Comparison of ENCODE assay signal across 22 cellular contexts in genomic region chr3:46135475-46135874, GRCh38.
DNase-seq lines count a peak whose midpoint lies in the region; ATAC-seq, FAIRE-seq and TF ChIP-seq lines count a peak whose summit lies in the region.
"Had no signal": no experiment of that assay in that cellular context is flagged by ENCODE, and none has a peak within 500 bp of the region (broad histone marks: within the 10 kb centered on the region; RNA-seq: fewer than 3 reads in every experiment).

No MANE protein-coding gene starts in this region.

- H3K4me1 ChIP-seq in DND-41 (ENCODE audit: insufficient read depth, low read length) = peaks cover 5% of the 10 kb centered on the region
- H3K4me1 ChIP-seq in left lung = peaks cover 0 to 42% of the 10 kb centered on the region in 2 donors
- H3K4me1 ChIP-seq in CD8-positive, alpha-beta T cell (ENCODE audit: insufficient read depth, low read length) = no peaks in the 10 kb centered on the region
- H3K4me1 ChIP-seq: body of pancreas, testis had no signal

- H3K36me3 ChIP-seq in DND-41 (ENCODE audit: insufficient read depth, low read length) (no peaks in the 10 kb centered on the region), left lung (no peaks in the 10 kb centered on the region)
- no peaks in the 10 kb centered on the region for H3K36me3 ChIP-seq in CD8-positive, alpha-beta T cell (ENCODE audit: insufficient read depth, low read length)

- H3K4me3 Mint-ChIP-seq in CD8-positive, alpha-beta T cell = no peak overlapping the region
- H3K4me3 Mint-ChIP-seq: activated naive CD4-positive, alpha-beta T cell treated with anti-CD3 and anti-CD28 coated beads, Interleukin-2, amount 50 U/mL, for 24 hours; activated T-cell treated with anti-CD3 and anti-CD28 coated beads, Interleukin-2, amount 50 U/mL, for 24 hours; B cell; dendritic cell treated with granulocyte-macrophage colony-stimulating factor and Interleukin-4, amounts not matched to agents 40 ng/mL and 50 ng/mL, for 4 days; immature natural killer cell; naive thymus-derived CD8-positive, alpha-beta T cell had no signal

- FAIRE-seq in H54 (lab: Jason Lieb, UNC) = no peak

- no peaks in the 10 kb centered on the region for H3K27me3 ChIP-seq in DND-41 (ENCODE audit: insufficient read depth, low read length, poor library complexity)
- no peaks in the 10 kb centered on the region for H3K27me3 ChIP-seq in left lung
- H3K27me3 ChIP-seq in CD8-positive, alpha-beta T cell (ENCODE audit: insufficient read depth, low read length) = no peaks in the 10 kb centered on the region
- H3K27me3 ChIP-seq: body of pancreas, testis had no signal

- H3K9me3 ChIP-seq in DND-41 (ENCODE audit: insufficient read depth, low read length, severe bottlenecking) (no peaks in the 10 kb centered on the region), left lung (no peaks in the 10 kb centered on the region)
- no peaks in the 10 kb centered on the region for H3K9me3 ChIP-seq in CD8-positive, alpha-beta T cell (ENCODE audit: low read length)
- H3K9me3 ChIP-seq: body of pancreas, testis had no signal

- H3K27ac ChIP-seq in DND-41 (ENCODE audit: low read length) = no peak overlapping the region
- peak overlapping the region in 1 of 2 donors; percentile 48 for H3K27ac ChIP-seq in left lung
- no peak overlapping the region for H3K27ac ChIP-seq in CD8-positive, alpha-beta T cell (ENCODE audit: low read depth, low read length)
- H3K27ac ChIP-seq: body of pancreas, testis had no signal

- intact Hi-C loops in left lung (cut with DNase I) = no loop called here
- intact Hi-C loops in CD8-positive, alpha-beta T cell (cut with DNase I, micrococcal nuclease) = no loop called here

- H3K4me3 ChIP-seq in DND-41 (ENCODE audit: low read depth in 1 of 2, low read length in 2 of 2) (no peak overlapping the region), left lung (no peak overlapping the region)
- no peak overlapping the region for H3K4me3 ChIP-seq in CD8-positive, alpha-beta T cell (ENCODE audit: low read depth, low read length)
- H3K4me3 ChIP-seq: body of pancreas, lung, testis had no signal

- H3K4me1 Mint-ChIP-seq in CD8-positive, alpha-beta T cell (ENCODE audit: low read depth) = no peaks in the 10 kb centered on the region
- H3K4me1 Mint-ChIP-seq: activated naive CD4-positive, alpha-beta T cell treated with anti-CD3 and anti-CD28 coated beads, Interleukin-2, amount 50 U/mL, for 24 hours had no signal

- H3K9ac ChIP-seq in DND-41 (ENCODE audit: low read depth, low read length) = no peak overlapping the region

- CTCF ChIA-PET in CD8-positive, alpha-beta T cell (lab: Charles Lee) = no interaction called here

- no peak overlapping the region for H2AFZ ChIP-seq in DND-41 (ENCODE audit: low read depth, low read length)

- peak; percentile 64 for ATAC-seq in DND-41 (ENCODE audit: insufficient read depth, low read depth)
- ATAC-seq in left lung = peak; percentile 68
- ATAC-seq in HG02870 (IDR thresholded peaks at IDR 0.05; ENCODE audit: unreplicated experiment) = no peak
- no peak for ATAC-seq in CD8-positive, alpha-beta T cell
- ATAC-seq: body of pancreas; naive thymus-derived CD8-positive, alpha-beta T cell had no signal

- TF ChIP-seq POLR2A in H54 (IDR thresholded peaks at IDR 0.05; ENCODE audit: low read depth, low read length) = no peak

- H3K9me3 Mint-ChIP-seq in CD8-positive, alpha-beta T cell = no peaks in the 10 kb centered on the region
- H3K9me3 Mint-ChIP-seq: activated naive CD4-positive, alpha-beta T cell treated with anti-CD3 and anti-CD28 coated beads, Interleukin-2, amount 50 U/mL, for 24 hours; activated T-cell treated with anti-CD3 and anti-CD28 coated beads, Interleukin-2, amount 50 U/mL, for 24 hours; dendritic cell treated with granulocyte-macrophage colony-stimulating factor and Interleukin-4, amounts not matched to agents 40 ng/mL and 50 ng/mL, for 4 days; immature natural killer cell; naive thymus-derived CD8-positive, alpha-beta T cell had no signal

- H3K79me2 ChIP-seq in DND-41 (ENCODE audit: insufficient read depth, low read length) = no peaks in the 10 kb centered on the region

- no peak overlapping the region for H3K27ac Mint-ChIP-seq in CD8-positive, alpha-beta T cell
- H3K27ac Mint-ChIP-seq: activated naive CD4-positive, alpha-beta T cell treated with anti-CD3 and anti-CD28 coated beads, Interleukin-2, amount 50 U/mL, for 24 hours; activated T-cell treated with anti-CD3 and anti-CD28 coated beads, Interleukin-2, amount 50 U/mL, for 24 hours; B cell; dendritic cell treated with granulocyte-macrophage colony-stimulating factor and Interleukin-4, amounts not matched to agents 40 ng/mL and 50 ng/mL, for 4 days; immature natural killer cell; naive thymus-derived CD8-positive, alpha-beta T cell; progenitor cell of endocrine pancreas had no signal

- TF ChIP-seq CTCF in DND-41 (IDR thresholded peaks at IDR 0.05; ENCODE audit: borderline replicate concordance, extremely low read depth, low read length, poor library complexity, severe bottlenecking) (no peak), left lung (IDR thresholded peaks at IDR 0.05) (no peak)
- no peak for TF ChIP-seq CTCF in CD8-positive, alpha-beta T cell (IDR thresholded peaks at IDR 0.05)

- H3K27me3 Mint-ChIP-seq in CD8-positive, alpha-beta T cell (ENCODE audit: low read depth) = no peaks in the 10 kb centered on the region
- H3K27me3 Mint-ChIP-seq: activated naive CD4-positive, alpha-beta T cell treated with anti-CD3 and anti-CD28 coated beads, Interleukin-2, amount 50 U/mL, for 24 hours; activated T-cell treated with anti-CD3 and anti-CD28 coated beads, Interleukin-2, amount 50 U/mL, for 24 hours; B cell; dendritic cell treated with granulocyte-macrophage colony-stimulating factor and Interleukin-4, amounts not matched to agents 40 ng/mL and 50 ng/mL, for 4 days; naive thymus-derived CD8-positive, alpha-beta T cell had no signal

- DNase-seq in DND-41 = no peak
- DNase-seq in HT1080 (ENCODE audit: low read depth) = peak; percentile 17
- DNase-seq in SIG-M5 treated with dmso at 0.1 percent for 504 hours (lab: John Stamatoyannopoulos, UW; ENCODE audit: unreplicated experiment) = peak; percentile 83
- DNase-seq in left lung = no peak
- DNase-seq in CD8-positive, alpha-beta T cell = no peak
- DNase-seq in H54 (ENCODE audit: insufficient read length, low spot score) = no peak
- DNase-seq: activated CD4-positive, alpha-beta T cell treated with anti-CD3 and anti-CD28 coated beads, Interleukin-2, amount 50 U/mL, for 1 hour; activated T-cell treated with anti-CD3 and anti-CD28 coated beads, Interleukin-2, amount 50 U/mL, for 24 hours; erythroblast; GF-D8; immature natural killer cell; naive thymus-derived CD8-positive, alpha-beta T cell; NCI-H1105; SHP77; testis had no signal

- H3K36me3 Mint-ChIP-seq in CD8-positive, alpha-beta T cell = no peaks in the 10 kb centered on the region
- H3K36me3 Mint-ChIP-seq: activated naive CD4-positive, alpha-beta T cell treated with anti-CD3 and anti-CD28 coated beads, Interleukin-2, amount 50 U/mL, for 24 hours; immature natural killer cell; naive thymus-derived CD8-positive, alpha-beta T cell had no signal

- POLR2A ChIA-PET in CD8-positive, alpha-beta T cell (lab: Charles Lee) = no interaction called here

- H4K20me1 ChIP-seq in DND-41 (ENCODE audit: insufficient read depth, low read length) = no peaks in the 10 kb centered on the region

- H3K4me2 ChIP-seq in DND-41 (ENCODE audit: insufficient read depth, low read length) = no peak overlapping the region

Comparison
In these comparisons a context has a peak if more than half of its experiments do, and no peak if none do; other contexts are left out.
1. ATAC-seq: peak in DND-41 (single experiment) and left lung (single experiment); none in HG02870 (single experiment) and CD8-positive, alpha-beta T cell (single experiment).
2. DNase-seq: peak in HT1080 (single experiment) and SIG-M5 treated with dmso at 0.1 percent for 504 hours (single experiment); none in DND-41 (single experiment), left lung (0 of 2), CD8-positive, alpha-beta T cell (0 of 7) and H54 (single experiment).